Comparison of ENCODE assay signal across 29 cellular contexts in the genomic region with DNA sequence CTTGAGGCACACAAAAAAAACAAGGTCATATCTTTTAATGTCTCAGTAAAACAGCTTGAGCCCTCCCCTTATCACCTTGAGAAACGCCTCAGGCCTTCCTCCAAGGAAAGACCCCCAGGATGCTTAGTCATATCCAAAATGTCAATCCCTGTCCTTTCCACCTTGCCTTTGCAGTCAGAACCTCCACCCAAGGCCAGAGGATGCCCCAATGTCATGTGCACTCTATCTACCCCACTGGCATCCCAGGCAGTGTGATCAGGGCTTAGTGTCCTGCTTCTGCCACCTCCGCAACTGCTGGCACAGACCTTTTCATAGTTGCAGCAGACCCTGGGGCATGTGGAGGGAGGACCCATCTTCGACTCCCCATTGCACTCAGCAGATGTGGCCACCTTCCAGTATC.
"Had no signal": no experiment of that assay in that cellular context is flagged by ENCODE, and none has a peak within 500 bp of the region (broad histone marks: within the 10 kb centered on the region; RNA-seq: fewer than 3 reads in every experiment).

No MANE protein-coding gene starts in this region.

- H3K27me3 ChIP-seq: ascending aorta, breast epithelium had no signal

- DNase-seq: activated CD4-positive, alpha-beta memory T cell treated with anti-CD3 and anti-CD28 coated beads, Interleukin-2, amount 10 ng/mL, durations not matched to agents 7 days and 5 days; activated CD4-positive, alpha-beta T cell treated with anti-CD3 and anti-CD28 coated beads for 36 hours; activated CD4-positive, alpha-beta T cell treated with anti-CD3 and anti-CD28 coated beads, Interleukin-2, amount 10 ng/mL, durations not matched to agents 24 days and 14 days; activated CD4-positive, CD25-positive, alpha-beta regulatory T cell; activated CD4-positive, CD25-positive, alpha-beta regulatory T cell treated with anti-CD3 and anti-CD28 coated beads, Interleukin-2, amount 50 U/mL, for 72 hours; activated CD8-positive, alpha-beta memory T cell treated with anti-CD3 and anti-CD28 coated beads, Interleukin-2, amount 50 U/mL, for 48 hours; activated gamma-delta T cell; activated naive CD4-positive, alpha-beta T cell; activated naive CD4-positive, alpha-beta T cell treated with anti-CD3 and anti-CD28 coated beads, Interleukin-2, amount 10 ng/mL, durations not matched to agents 7 days and 5 days; activated naive CD8-positive, alpha-beta T cell treated with anti-CD3 and anti-CD28 coated beads, Interleukin-2, amount 10 ng/mL, durations not matched to agents 7 days and 5 days; activated T-cell treated with anti-CD3 and anti-CD28 coated beads for 4 hours; activated T-cell treated with anti-CD3 and anti-CD28 coated beads, Interleukin-2, amount 50 U/mL, for 24 hours; activated T-cell treated with anti-CD3 and anti-CD28 coated beads, Interleukin-2, amount 50 U/mL, for 72 hours; central memory CD4-positive, alpha-beta T cell; cerebellar nuclear complex; dorsolateral prefrontal cortex; effector memory CD4-positive, alpha-beta T cell; endodermal cell; foreskin fibroblast; head of caudate nucleus; T-helper 2 cell had no signal

- H3K27ac Mint-ChIP-seq: activated CD4-positive, alpha-beta memory T cell treated with anti-CD3 and anti-CD28 coated beads, Interleukin-2, amount 10 ng/mL, durations not matched to agents 7 days and 5 days; activated CD4-positive, alpha-beta T cell treated with anti-CD3 and anti-CD28 coated beads for 36 hours; activated CD4-positive, alpha-beta T cell treated with anti-CD3 and anti-CD28 coated beads, Interleukin-2, amount 10 ng/mL, durations not matched to agents 24 days and 14 days; activated naive CD4-positive, alpha-beta T cell treated with anti-CD3 and anti-CD28 coated beads, Interleukin-2, amount 10 ng/mL, durations not matched to agents 7 days and 5 days; activated naive CD8-positive, alpha-beta T cell treated with anti-CD3 and anti-CD28 coated beads, Interleukin-2, amount 10 ng/mL, durations not matched to agents 7 days and 5 days; activated T-cell treated with anti-CD3 and anti-CD28 coated beads, Interleukin-2, amount 50 U/mL, for 24 hours; activated T-cell treated with anti-CD3 and anti-CD28 coated beads, Interleukin-2, amount 50 U/mL, for 72 hours; brain; dendritic cell treated with granulocyte-macrophage colony-stimulating factor and Interleukin-4, amounts not matched to agents 40 ng/mL and 50 ng/mL, for 4 days; endodermal cell had no signal

- H3K4me3 Mint-ChIP-seq: activated CD4-positive, alpha-beta memory T cell treated with anti-CD3 and anti-CD28 coated beads, Interleukin-2, amount 10 ng/mL, durations not matched to agents 7 days and 5 days; activated CD4-positive, alpha-beta T cell treated with anti-CD3 and anti-CD28 coated beads for 36 hours; activated CD4-positive, alpha-beta T cell treated with anti-CD3 and anti-CD28 coated beads, Interleukin-2, amount 10 ng/mL, durations not matched to agents 24 days and 14 days; activated naive CD4-positive, alpha-beta T cell treated with anti-CD3 and anti-CD28 coated beads, Interleukin-2, amount 10 ng/mL, durations not matched to agents 7 days and 5 days; activated naive CD8-positive, alpha-beta T cell treated with anti-CD3 and anti-CD28 coated beads, Interleukin-2, amount 10 ng/mL, durations not matched to agents 7 days and 5 days; activated T-cell treated with anti-CD3 and anti-CD28 coated beads, Interleukin-2, amount 50 U/mL, for 24 hours; activated T-cell treated with anti-CD3 and anti-CD28 coated beads, Interleukin-2, amount 50 U/mL, for 72 hours; brain; dendritic cell treated with granulocyte-macrophage colony-stimulating factor and Interleukin-4, amounts not matched to agents 40 ng/mL and 50 ng/mL, for 4 days; endodermal cell had no signal

- H3K9me3 ChIP-seq: ascending aorta, breast epithelium had no signal

- H3K36me3 Mint-ChIP-seq: activated naive CD4-positive, alpha-beta T cell treated with anti-CD3 and anti-CD28 coated beads, Interleukin-2, amount 10 ng/mL, durations not matched to agents 7 days and 5 days; activated naive CD4-positive, alpha-beta T cell treated with anti-CD3 and anti-CD28 coated beads, Interleukin-2, amount 50 U/mL, for 72 hours; activated naive CD8-positive, alpha-beta T cell treated with anti-CD3 and anti-CD28 coated beads, Interleukin-2, amount 10 ng/mL, durations not matched to agents 7 days and 5 days; brain had no signal

- H3K4me3 ChIP-seq: ascending aorta, breast epithelium, cardiac muscle cell, coronary artery, dorsolateral prefrontal cortex had no signal

- H3K4me1 Mint-ChIP-seq: activated CD4-positive, alpha-beta memory T cell treated with anti-CD3 and anti-CD28 coated beads, Interleukin-2, amount 10 ng/mL, durations not matched to agents 7 days and 5 days; activated CD4-positive, alpha-beta T cell treated with anti-CD3 and anti-CD28 coated beads for 36 hours; activated CD4-positive, alpha-beta T cell treated with anti-CD3 and anti-CD28 coated beads, Interleukin-2, amount 10 ng/mL, durations not matched to agents 24 days and 14 days; activated naive CD4-positive, alpha-beta T cell treated with anti-CD3 and anti-CD28 coated beads, Interleukin-2, amount 10 ng/mL, durations not matched to agents 7 days and 5 days; activated naive CD8-positive, alpha-beta T cell treated with anti-CD3 and anti-CD28 coated beads, Interleukin-2, amount 10 ng/mL, durations not matched to agents 7 days and 5 days; brain; endodermal cell had no signal

- ATAC-seq: activated CD4-positive, alpha-beta T cell treated with anti-CD3 and anti-CD28 coated beads for 36 hours; activated naive CD4-positive, alpha-beta T cell treated with anti-CD3 and anti-CD28 coated beads, Interleukin-2, amount 50 U/mL, for 72 hours; activated T-cell treated with anti-CD3 and anti-CD28 coated beads, Interleukin-2, amount 50 U/mL, for 72 hours; esophagus mucosa had no signal

- H3K4me1 ChIP-seq: breast epithelium had no signal

- H3K36me3 ChIP-seq: ascending aorta, breast epithelium, cardiac muscle cell had no signal

- H3K27ac ChIP-seq: ascending aorta, breast epithelium, cardiac muscle cell, coronary artery, dorsolateral prefrontal cortex had no signal

- H3K9me3 Mint-ChIP-seq: activated CD4-positive, alpha-beta memory T cell treated with anti-CD3 and anti-CD28 coated beads, Interleukin-2, amount 10 ng/mL, durations not matched to agents 7 days and 5 days; activated CD4-positive, alpha-beta T cell treated with anti-CD3 and anti-CD28 coated beads, Interleukin-2, amount 10 ng/mL, durations not matched to agents 24 days and 14 days; activated naive CD4-positive, alpha-beta T cell treated with anti-CD3 and anti-CD28 coated beads, Interleukin-2, amount 10 ng/mL, durations not matched to agents 7 days and 5 days; activated naive CD4-positive, alpha-beta T cell treated with anti-CD3 and anti-CD28 coated beads, Interleukin-2, amount 50 U/mL, for 72 hours; activated naive CD8-positive, alpha-beta T cell treated with anti-CD3 and anti-CD28 coated beads, Interleukin-2, amount 10 ng/mL, durations not matched to agents 7 days and 5 days; activated T-cell treated with anti-CD3 and anti-CD28 coated beads, Interleukin-2, amount 50 U/mL, for 24 hours; activated T-cell treated with anti-CD3 and anti-CD28 coated beads, Interleukin-2, amount 50 U/mL, for 72 hours; brain; endodermal cell had no signal
